ENCODE assay signal across 36 cellular contexts in genomic region chr3:13901935-13902584, GRCh38. TPM values are rescaled to one million over a fixed set of nuclear protein-coding genes. Genes with fewer than 3 reads are reported as not detected.
"Had no signal": no experiment of that assay in that cellular context is flagged by ENCODE, and none has a peak within 500 bp of the region (broad histone marks: within the 10 kb centered on the region; RNA-seq: fewer than 3 reads in every experiment).

No MANE protein-coding gene starts in this region.

- H3K27me3 ChIP-seq: MG63 had no signal

- H3K9ac ChIP-seq: KMS-11 had no signal

- H3K9me3 ChIP-seq: MG63 had no signal

- H3K27ac ChIP-seq: KMS-11 had no signal

- H3K36me3 ChIP-seq: MG63 had no signal

- H3K4me3 ChIP-seq: MG63 had no signal

- H3K4me2 ChIP-seq: KMS-11 had no signal

- DNase-seq: Karpas-422, Kasumi-1, MG63, MM.1S, MV-4-11, NCI-H1048, NCI-H1092, NCI-H1092 treated with DMSO at 0.1 percent for 48 hours, NCI-H1105, NCI-H1105 treated with DMSO at 0.1 percent for 48 hours, NCI-H1417, NCI-H1417 treated with DMSO at 0.1 percent for 48 hours, NCI-H1436, NCI-H1436 treated with DMSO at 0.1 percent for 48 hours, NCI-H146, NCI-H1694, NCI-H1694 treated with DMSO at 0.1 percent for 48 hours, NCI-H187, NCI-H187 treated with DMSO at 0.1 percent for 48 hours, NCI-H2029, NCI-H2029 treated with DMSO at 0.1 percent for 48 hours, NCI-H2081, NCI-H2081 treated with DMSO at 0.1 percent for 48 hours, NCI-H2107, NCI-H2171, NCI-H2171 treated with DMSO at 0.1 percent for 48 hours, NCI-H2227 treated with DMSO at 0.1 percent for 48 hours, NCI-H226, NCI-H345, NCI-H446, NCI-H446 treated with DMSO at 0.1 percent for 48 hours, NCI-H510A, NCI-H510A treated with DMSO at 0.1 percent for 48 hours had no signal

RNA-seq across cellular contexts. Expression of gene WNT7A, which starts 22.2 kb away (rescaled TPM):
- total RNA-seq: LHCN-M2, NCI-H460 had no signal
